Comparison of ENCODE assay signal across 1 cellular context in the genomic region with DNA sequence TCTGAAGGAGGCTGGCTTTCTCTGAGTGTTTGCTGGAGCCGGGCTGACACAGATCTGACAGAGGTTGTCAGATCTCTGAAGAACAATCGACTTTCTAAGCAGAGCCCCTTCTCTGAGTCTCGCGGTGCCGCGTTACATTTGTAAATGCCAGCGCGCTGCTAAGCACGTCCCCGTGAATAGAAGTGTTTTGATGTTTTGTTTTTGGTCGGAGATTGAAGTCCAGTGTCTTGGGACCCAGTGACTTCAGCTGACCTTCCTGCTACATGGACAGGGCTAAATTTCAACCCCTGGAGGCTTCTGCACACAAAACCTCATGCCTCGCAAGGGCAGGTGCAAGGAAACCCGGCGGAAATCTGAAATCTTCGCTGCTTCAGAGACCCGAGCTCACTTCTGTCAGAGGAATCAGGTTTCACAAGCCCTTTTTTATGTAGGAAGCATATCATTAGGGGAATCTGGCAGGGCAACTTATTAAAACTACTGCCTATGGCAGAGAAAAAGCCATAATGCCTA.
TF ChIP-seq lines count a peak whose summit lies in the region.

No MANE protein-coding gene starts in this region.

TF ChIP-seq in WTC11, 78 proteins besides CTCF, POLR2A, EP300 and RAD21:
- TF ChIP-seq, protein P1, sequence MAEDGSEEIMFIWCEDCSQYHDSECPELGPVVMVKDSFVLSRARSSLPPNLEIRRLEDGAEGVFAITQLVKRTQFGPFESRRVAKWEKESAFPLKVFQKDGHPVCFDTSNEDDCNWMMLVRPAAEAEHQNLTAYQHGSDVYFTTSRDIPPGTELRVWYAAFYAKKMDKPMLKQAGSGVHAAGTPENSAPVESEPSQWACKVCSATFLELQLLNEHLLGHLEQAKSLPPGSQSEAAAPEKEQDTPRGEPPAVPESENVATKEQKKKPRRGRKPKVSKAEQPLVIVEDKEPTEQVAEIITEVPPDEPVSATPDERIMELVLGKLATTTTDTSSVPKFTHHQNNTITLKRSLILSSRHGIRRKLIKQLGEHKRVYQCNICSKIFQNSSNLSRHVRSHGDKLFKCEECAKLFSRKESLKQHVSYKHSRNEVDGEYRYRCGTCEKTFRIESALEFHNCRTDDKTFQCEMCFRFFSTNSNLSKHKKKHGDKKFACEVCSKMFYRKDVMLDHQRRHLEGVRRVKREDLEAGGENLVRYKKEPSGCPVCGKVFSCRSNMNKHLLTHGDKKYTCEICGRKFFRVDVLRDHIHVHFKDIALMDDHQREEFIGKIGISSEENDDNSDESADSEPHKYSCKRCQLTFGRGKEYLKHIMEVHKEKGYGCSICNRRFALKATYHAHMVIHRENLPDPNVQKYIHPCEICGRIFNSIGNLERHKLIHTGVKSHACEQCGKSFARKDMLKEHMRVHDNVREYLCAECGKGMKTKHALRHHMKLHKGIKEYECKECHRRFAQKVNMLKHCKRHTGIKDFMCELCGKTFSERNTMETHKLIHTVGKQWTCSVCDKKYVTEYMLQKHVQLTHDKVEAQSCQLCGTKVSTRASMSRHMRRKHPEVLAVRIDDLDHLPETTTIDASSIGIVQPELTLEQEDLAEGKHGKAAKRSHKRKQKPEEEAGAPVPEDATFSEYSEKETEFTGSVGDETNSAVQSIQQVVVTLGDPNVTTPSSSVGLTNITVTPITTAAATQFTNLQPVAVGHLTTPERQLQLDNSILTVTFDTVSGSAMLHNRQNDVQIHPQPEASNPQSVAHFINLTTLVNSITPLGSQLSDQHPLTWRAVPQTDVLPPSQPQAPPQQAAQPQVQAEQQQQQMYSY (CRISPR knock-in tag; IDR thresholded peaks at IDR 0.05), result no peak
- TF ChIP-seq, protein P2, sequence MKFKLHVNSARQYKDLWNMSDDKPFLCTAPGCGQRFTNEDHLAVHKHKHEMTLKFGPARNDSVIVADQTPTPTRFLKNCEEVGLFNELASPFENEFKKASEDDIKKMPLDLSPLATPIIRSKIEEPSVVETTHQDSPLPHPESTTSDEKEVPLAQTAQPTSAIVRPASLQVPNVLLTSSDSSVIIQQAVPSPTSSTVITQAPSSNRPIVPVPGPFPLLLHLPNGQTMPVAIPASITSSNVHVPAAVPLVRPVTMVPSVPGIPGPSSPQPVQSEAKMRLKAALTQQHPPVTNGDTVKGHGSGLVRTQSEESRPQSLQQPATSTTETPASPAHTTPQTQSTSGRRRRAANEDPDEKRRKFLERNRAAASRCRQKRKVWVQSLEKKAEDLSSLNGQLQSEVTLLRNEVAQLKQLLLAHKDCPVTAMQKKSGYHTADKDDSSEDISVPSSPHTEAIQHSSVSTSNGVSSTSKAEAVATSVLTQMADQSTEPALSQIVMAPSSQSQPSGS (CRISPR knock-in tag; IDR thresholded peaks at IDR 0.05; ENCODE audit: borderline replicate concordance, low read depth), result no peak
- TF ChIP-seq, protein P3, sequence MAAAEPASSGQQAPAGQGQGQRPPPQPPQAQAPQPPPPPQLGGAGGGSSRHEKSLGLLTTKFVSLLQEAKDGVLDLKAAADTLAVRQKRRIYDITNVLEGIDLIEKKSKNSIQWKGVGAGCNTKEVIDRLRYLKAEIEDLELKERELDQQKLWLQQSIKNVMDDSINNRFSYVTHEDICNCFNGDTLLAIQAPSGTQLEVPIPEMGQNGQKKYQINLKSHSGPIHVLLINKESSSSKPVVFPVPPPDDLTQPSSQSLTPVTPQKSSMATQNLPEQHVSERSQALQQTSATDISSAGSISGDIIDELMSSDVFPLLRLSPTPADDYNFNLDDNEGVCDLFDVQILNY (CRISPR knock-in tag; IDR thresholded peaks at IDR 0.05), result no peak
- no peak for TF ChIP-seq USF2 (CRISPR knock-in tag; IDR thresholded peaks at IDR 0.05)
- no peak for TF ChIP-seq ATF1 (CRISPR knock-in tag; IDR thresholded peaks at IDR 0.05)
- no peak for TF ChIP-seq FOXP4 (CRISPR knock-in tag; IDR thresholded peaks at IDR 0.05)
- no peak for TF ChIP-seq ZNF423 (CRISPR knock-in tag; IDR thresholded peaks at IDR 0.05)
- no peak for TF ChIP-seq NFE2L1 (CRISPR knock-in tag; IDR thresholded peaks at IDR 0.05)
- no peak for TF ChIP-seq AR (CRISPR knock-in tag; IDR thresholded peaks at IDR 0.05)
- no peak for TF ChIP-seq ZNF219 (CRISPR knock-in tag; IDR thresholded peaks at IDR 0.05; ENCODE audit: borderline replicate concordance)
- no peak for TF ChIP-seq ZNF671 (CRISPR knock-in tag; IDR thresholded peaks at IDR 0.05)
- TF ChIP-seq NR2C2 (CRISPR knock-in tag; IDR thresholded peaks at IDR 0.05), result no peak
- no peak for TF ChIP-seq MXD4 (CRISPR knock-in tag; IDR thresholded peaks at IDR 0.05; ENCODE audit: borderline replicate concordance)
- TF ChIP-seq ZNF263 (CRISPR knock-in tag; IDR thresholded peaks at IDR 0.05; ENCODE audit: low read depth), result no peak
- TF ChIP-seq ZNF121 (CRISPR knock-in tag; IDR thresholded peaks at IDR 0.05), result no peak
- TF ChIP-seq ZNF317 (CRISPR knock-in tag; IDR thresholded peaks at IDR 0.05; ENCODE audit: borderline replicate concordance, low read depth), result no peak
- TF ChIP-seq NR3C1 (CRISPR knock-in tag; conservative IDR thresholded peaks at IDR 0.05; ENCODE audit: low read depth), result no peak
- TF ChIP-seq TCF7 (CRISPR knock-in tag; IDR thresholded peaks at IDR 0.05; ENCODE audit: low read depth), result no peak
- TF ChIP-seq CDX4 (CRISPR knock-in tag; IDR thresholded peaks at IDR 0.05; ENCODE audit: borderline replicate concordance), result no peak
